ENCODE assay signal across 8 cellular contexts in genomic region chr20:17612287-17612974, GRCh38. TPM values are rescaled to one million over a fixed set of nuclear protein-coding genes. Genes with fewer than 3 reads are reported as not detected.
DNase-seq lines count a peak whose midpoint lies in the region; ATAC-seq and TF ChIP-seq lines count a peak whose summit lies in the region.

No MANE protein-coding gene starts in this region.

- H3K27ac ChIP-seq in epithelial cell of prostate = peak overlapping the region; percentile 59
- H3K27ac ChIP-seq in ovary = peak overlapping the region in 1 of 2 donors; percentile 48

- H3K9me3 ChIP-seq in ovary = no peaks in the 10 kb centered on the region

- in situ Hi-C loops in GM13977 (cut with MboI; ENCODE audit: low pct_unique_long_range_greater_than_20kb, low sequenced_read_pairs, unreplicated experiment) = no loop called here

- peaks cover 17% of the 10 kb centered on the region for H3K4me1 ChIP-seq in ovary (ENCODE audit: insufficient read depth)

- intact Hi-C loops in activated CD4-positive, alpha-beta memory T cell treated with anti-CD3 and anti-CD28 coated beads for 36 hours (cut with micrococcal nuclease) = loop anchor here (5.0 kb wide), 1 partner anchor 380 kb away; no protein-coding TSS in a partner anchor
- intact Hi-C loops in ovary (cut with DNase I) = loop anchor here in 2 of 4 donors (5.0 kb wide), 1 partner anchor 40 kb away; the partner anchor contains the start of gene DSTN (in 2 of the 2)

- H3K4me3 ChIP-seq in ovary = no peak overlapping the region

- no peak for TF ChIP-seq POLR2A in ovary (IDR thresholded peaks at IDR 0.05)

- CTCF ChIA-PET in activated CD4-positive, alpha-beta memory T cell treated with anti-CD3 and anti-CD28 coated beads for 36 hours (lab: Charles Lee) = interaction anchor here (1.0 to 1.6 kb wide), 2 partner anchors 76 to 107 kb away, joined by 5 to 7 read pairs; no protein-coding TSS in a partner anchor

- TF ChIP-seq CTCF in GM13977 (IDR thresholded peaks at IDR 0.05; ENCODE audit: extremely low read depth, insufficient read depth, missing control alignments) (no peak), ovary (IDR thresholded peaks at IDR 0.05) (no peak)

- H3K27ac Mint-ChIP-seq in activated CD4-positive, alpha-beta memory T cell treated with anti-CD3 and anti-CD28 coated beads for 36 hours = peak overlapping the region; percentile 89

- peak overlapping the region; percentile 52 for H3K4me3 Mint-ChIP-seq in activated CD4-positive, alpha-beta memory T cell treated with anti-CD3 and anti-CD28 coated beads for 36 hours

- no peaks in the 10 kb centered on the region for H3K27me3 ChIP-seq in ovary

- WGBS in ovary, 3 donors = 33 to 45% (median 38%) methylated on average over 16 of the region's 16 CpGs

- ATAC-seq in HG03095 (IDR thresholded peaks at IDR 0.05; ENCODE audit: unreplicated experiment) (no peak), HG02970 (IDR thresholded peaks at IDR 0.05; ENCODE audit: low FRiP score, unreplicated experiment) (no peak), HG03378 (IDR thresholded peaks at IDR 0.05; ENCODE audit: unreplicated experiment) (no peak)

- POLR2A ChIA-PET in activated CD4-positive, alpha-beta memory T cell treated with anti-CD3 and anti-CD28 coated beads for 36 hours (lab: Charles Lee) = no interaction called here

- peaks cover 38% of the 10 kb centered on the region for H3K4me1 Mint-ChIP-seq in activated CD4-positive, alpha-beta memory T cell treated with anti-CD3 and anti-CD28 coated beads for 36 hours (ENCODE audit: low read depth)

- H3K9me3 Mint-ChIP-seq in activated CD4-positive, alpha-beta memory T cell treated with anti-CD3 and anti-CD28 coated beads for 36 hours = no peaks in the 10 kb centered on the region

- DNase-seq in GM13977 (ENCODE audit: low spot score) (peak; percentile 8), epithelial cell of prostate (ENCODE audit: low read depth, low spot score) (no peak), ovary (peak in 3 of 5 donors; percentile 25 to 46 (median 37)), COR-L47 (lab: John Stamatoyannopoulos, UW) (no peak)
- DNase-seq in activated CD4-positive, alpha-beta memory T cell treated with anti-CD3 and anti-CD28 coated beads for 36 hours = peak; percentile 61

- no peaks in the 10 kb centered on the region for H3K36me3 ChIP-seq in ovary

- H3K27me3 Mint-ChIP-seq in activated CD4-positive, alpha-beta memory T cell treated with anti-CD3 and anti-CD28 coated beads for 36 hours = no peaks in the 10 kb centered on the region

- peaks cover 7% of the 10 kb centered on the region for H3K36me3 Mint-ChIP-seq in activated CD4-positive, alpha-beta memory T cell treated with anti-CD3 and anti-CD28 coated beads for 36 hours

- TF ChIP-seq EP300 in ovary (IDR thresholded peaks at IDR 0.05) = no peak

RNA-seq across cellular contexts. Expression of gene DSTN, which starts 42.6 kb away (rescaled TPM):
- 10 to 100 TPM; 91.2 to 94.3 TPM for total RNA-seq in activated CD4-positive, alpha-beta memory T cell treated with anti-CD3 and anti-CD28 coated beads for 36 hours
- total RNA-seq in ovary = 100 to 1,000 TPM; 162 to 429 (median 299) TPM
- 1,000 to 10,000 TPM in 1 of 2 donors, 100 to 1,000 TPM in 1; 404 to 1,033 TPM for polyA plus RNA-seq in ovary

Comparison
In these comparisons a context has a peak if more than half of its experiments do, and no peak if none do; other contexts are left out.
1. DNase-seq: peak in GM13977 (single experiment), activated CD4-positive, alpha-beta memory T cell treated with anti-CD3 and anti-CD28 coated beads for 36 hours (single experiment) and ovary (3 of 5); none in epithelial cell of prostate (single experiment) and COR-L47 (single experiment).